In genomic region chr19:2758601-2759313, GRCh38 we compare ENCODE assay signal across 21 cellular contexts. TPM values are rescaled to one million over a fixed set of nuclear protein-coding genes. Genes with fewer than 3 reads are reported as not detected.
DNase-seq lines count a peak whose midpoint lies in the region; ATAC-seq and TF ChIP-seq lines count a peak whose summit lies in the region.
"Had no signal": no experiment of that assay in that cellular context is flagged by ENCODE, and none has a peak within 500 bp of the region (broad histone marks: within the 10 kb centered on the region; RNA-seq: fewer than 3 reads in every experiment).

No MANE protein-coding gene starts in this region.

- H3K36me3 ChIP-seq in CD4-positive, alpha-beta memory T cell (ENCODE audit: insufficient read depth, low read length): peaks cover 5% of the 10 kb centered on the region
- H3K36me3 ChIP-seq in osteoblast (ENCODE audit: insufficient read depth, low read length) (peaks cover 43% of the 10 kb centered on the region), gastrocnemius medialis (peaks cover 0 to 83% of the 10 kb centered on the region in 2 donors)

- peak overlapping the region in 4 of 7 donors; percentile 38 to 85 (median 44) for H3K27ac Mint-ChIP-seq in CD4-positive, alpha-beta memory T cell
- H3K27ac Mint-ChIP-seq in activated naive CD8-positive, alpha-beta T cell treated with anti-CD3 and anti-CD28 coated beads for 36 hours: peak overlapping the region; percentile 27
- H3K27ac Mint-ChIP-seq: CD8-positive, alpha-beta T cell had no signal

- H4K20me1 ChIP-seq in osteoblast (ENCODE audit: insufficient read depth, low read length): peaks cover 2% of the 10 kb centered on the region

- peaks cover 5% of the 10 kb centered on the region for H3K4me1 ChIP-seq in CD4-positive, alpha-beta memory T cell (ENCODE audit: insufficient read depth, low read length)
- H3K4me1 ChIP-seq in osteoblast (ENCODE audit: insufficient read depth, low read length) (no peaks in the 10 kb centered on the region), gastrocnemius medialis (no peaks in the 10 kb centered on the region)

- H3K79me2 ChIP-seq in osteoblast (ENCODE audit: insufficient read depth, low read length): no peaks in the 10 kb centered on the region

- H3K27me3 ChIP-seq in CD4-positive, alpha-beta memory T cell (ENCODE audit: insufficient read depth, low read length): no peaks in the 10 kb centered on the region
- H3K27me3 ChIP-seq in osteoblast (ENCODE audit: insufficient read depth, low read length): no peaks in the 10 kb centered on the region
- H3K27me3 ChIP-seq in gastrocnemius medialis: no peaks in the 10 kb centered on the region

- intact Hi-C loops in CD4-positive, alpha-beta memory T cell (cut with micrococcal nuclease): no loop called here
- intact Hi-C loops in gastrocnemius medialis (cut with DNase I; ENCODE audit: low total_unique reads): no loop called here

- in situ Hi-C loops in gastrocnemius medialis (cut with MboI; ENCODE audit: low sequenced_read_pairs in 4 of 4): no loop called here

- H3K4me1 Mint-ChIP-seq in CD4-positive, alpha-beta memory T cell: peaks cover 0 to 10% (median 3%) of the 10 kb centered on the region in 4 donors
- peaks cover 5% of the 10 kb centered on the region for H3K4me1 Mint-ChIP-seq in activated naive CD8-positive, alpha-beta T cell treated with anti-CD3 and anti-CD28 coated beads for 36 hours

- peak; percentile 74 to 76 for ATAC-seq in activated CD4-positive, CD25-positive, alpha-beta regulatory T cell treated with anti-CD3 and anti-CD28 coated beads, Interleukin-2, amount 50 U/mL, for 24 hours
- no peak for ATAC-seq in gastrocnemius medialis
- ATAC-seq: CD8-positive, alpha-beta T cell; HCT116; PC-3; SK-N-SH treated with all-trans-retinoic acid at 6 μM for 48 hours had no signal

- no peak for TF ChIP-seq POLR2A in gastrocnemius medialis (IDR thresholded peaks at IDR 0.05)

- no peak for TF ChIP-seq CTCF in osteoblast (IDR thresholded peaks at IDR 0.05; ENCODE audit: extremely low read depth, low read depth, low read length)
- no peak for TF ChIP-seq CTCF in gastrocnemius medialis (IDR thresholded peaks at IDR 0.05 in 4 of 5, conservative IDR thresholded peaks at IDR 0.05 in 1 of 5)

- H3K9me3 Mint-ChIP-seq in CD4-positive, alpha-beta memory T cell: no peaks in the 10 kb centered on the region
- no peaks in the 10 kb centered on the region for H3K9me3 Mint-ChIP-seq in activated naive CD8-positive, alpha-beta T cell treated with anti-CD3 and anti-CD28 coated beads for 36 hours
- H3K9me3 Mint-ChIP-seq: CD8-positive, alpha-beta T cell had no signal

- H3K9me3 ChIP-seq in CD4-positive, alpha-beta memory T cell (ENCODE audit: control insufficient read depth in 1 of 2, low read length in 2 of 2): no peaks in the 10 kb centered on the region
- H3K9me3 ChIP-seq in osteoblast (ENCODE audit: low read depth, low read length) (no peaks in the 10 kb centered on the region), gastrocnemius medialis (no peaks in the 10 kb centered on the region)

- no peak overlapping the region for H2AFZ ChIP-seq in osteoblast (ENCODE audit: low read length)

- no peaks in the 10 kb centered on the region for H3K27me3 Mint-ChIP-seq in CD4-positive, alpha-beta memory T cell
- no peaks in the 10 kb centered on the region for H3K27me3 Mint-ChIP-seq in activated naive CD8-positive, alpha-beta T cell treated with anti-CD3 and anti-CD28 coated beads for 36 hours

- no peak overlapping the region for H3K4me3 ChIP-seq in CD4-positive, alpha-beta memory T cell (ENCODE audit: low read length in 2 of 2)
- H3K4me3 ChIP-seq in osteoblast (ENCODE audit: insufficient read depth, low read length) (no peak overlapping the region), gastrocnemius medialis (no peak overlapping the region)

- no peak overlapping the region for H3K27ac ChIP-seq in CD4-positive, alpha-beta memory T cell (ENCODE audit: low read depth, low read length)
- H3K27ac ChIP-seq in osteoblast (ENCODE audit: low read depth, low read length) (no peak overlapping the region), gastrocnemius medialis (no peak overlapping the region)
- H3K27ac ChIP-seq: 22Rv1, RWPE1 had no signal

- peaks cover 33 to 35% of the 10 kb centered on the region in 2 donors for H3K36me3 Mint-ChIP-seq in CD4-positive, alpha-beta memory T cell
- peaks cover 25% of the 10 kb centered on the region for H3K36me3 Mint-ChIP-seq in activated naive CD8-positive, alpha-beta T cell treated with anti-CD3 and anti-CD28 coated beads for 36 hours

- CTCF ChIA-PET in CD4-positive, alpha-beta memory T cell (lab: Charles Lee; ENCODE audit: partially characterized antibody): interaction anchor here (1.0 kb wide), 1 partner anchor 10 kb away, joined by 3 read pairs; no protein-coding TSS in a partner anchor

- POLR2A ChIA-PET in CD4-positive, alpha-beta memory T cell (lab: Charles Lee; ENCODE audit: partially characterized antibody): interaction anchor here (0.9 kb wide), 1 partner anchor 19 kb away, joined by 3 read pairs; no protein-coding TSS in a partner anchor

- no peak overlapping the region for H3K4me3 Mint-ChIP-seq in CD4-positive, alpha-beta memory T cell
- no peak overlapping the region for H3K4me3 Mint-ChIP-seq in activated naive CD8-positive, alpha-beta T cell treated with anti-CD3 and anti-CD28 coated beads for 36 hours
- H3K4me3 Mint-ChIP-seq: CD8-positive, alpha-beta T cell had no signal

- no peak for DNase-seq in activated CD4-positive, CD25-positive, alpha-beta regulatory T cell (lab: John Stamatoyannopoulos, UW)
- DNase-seq in CD4-positive, alpha-beta memory T cell: no peak
- DNase-seq in activated naive CD8-positive, alpha-beta T cell treated with anti-CD3 and anti-CD28 coated beads for 36 hours: no peak
- DNase-seq in osteoblast (ENCODE audit: insufficient read length, low spot score, missing footprints): peak; percentile 75
- DNase-seq in gastrocnemius medialis: no peak
- no peak for DNase-seq in activated effector memory CD4-positive, alpha-beta T cell treated with anti-CD3 and anti-CD28 coated beads, Interleukin-2, amount 50 U/mL, for 16 hours
- DNase-seq in DMS79 treated with DMSO at 0.1 percent for 48 hours (lab: John Stamatoyannopoulos, UW): no peak
- DNase-seq: CD8-positive, alpha-beta T cell; GOT3; NCI-H1417 treated with DMSO at 0.1 percent for 48 hours; NCI-H187 treated with DMSO at 0.1 percent for 48 hours; NCI-H226; NCI-H524; PC-3; SIG-M5 had no signal

- H3K4me2 ChIP-seq in osteoblast (ENCODE audit: insufficient read depth, low read length): no peak overlapping the region

RNA-seq across cellular contexts. Expression of gene SLC39A3, which starts 18.9 kb away (rescaled TPM):
- total RNA-seq in CD4-positive, alpha-beta memory T cell: 10 to 100 TPM; 18.2 to 19.1 TPM
- 10 to 100 TPM; 28.8 to 41.7 TPM for polyA plus RNA-seq in CD4-positive, alpha-beta memory T cell
- total RNA-seq in activated naive CD8-positive, alpha-beta T cell treated with anti-CD3 and anti-CD28 coated beads for 36 hours: 10 to 100 TPM; 50.5 to 52.1 TPM
- total RNA-seq in osteoblast (33.0 and 33.7 TPM in 2 replicates), gastrocnemius medialis (10 to 100 TPM; 23.1 to 60.9 (median 27.1) TPM)

RNA-seq across cellular contexts. Expression of gene SGTA, which starts 24.3 kb away (rescaled TPM):
- total RNA-seq in CD4-positive, alpha-beta memory T cell: 10 to 100 TPM; 37.0 to 37.8 TPM
- polyA plus RNA-seq in CD4-positive, alpha-beta memory T cell: 10 to 100 TPM; 27.7 to 34.9 TPM
- 10 to 100 TPM; 84.8 to 87.4 TPM for total RNA-seq in activated naive CD8-positive, alpha-beta T cell treated with anti-CD3 and anti-CD28 coated beads for 36 hours
- total RNA-seq in osteoblast (35.9 and 38.7 TPM in 2 replicates), gastrocnemius medialis (100 to 1,000 TPM in 2 of 4 donors, 10 to 100 TPM in 2; 70.0 to 114 (median 91.2) TPM)

RNA-seq across cellular contexts. Expression of gene THOP1, which starts 26.5 kb away (rescaled TPM):
- 10 to 100 TPM; 25.4 to 26.1 TPM for total RNA-seq in CD4-positive, alpha-beta memory T cell
- polyA plus RNA-seq in CD4-positive, alpha-beta memory T cell: 10 to 100 TPM; 21.6 to 31.9 TPM
- 100 to 1,000 TPM; 164 to 170 TPM for total RNA-seq in activated naive CD8-positive, alpha-beta T cell treated with anti-CD3 and anti-CD28 coated beads for 36 hours
- total RNA-seq in osteoblast (45.6 and 49.5 TPM in 2 replicates), gastrocnemius medialis (100 to 1,000 TPM in 1 of 4 donors, 10 to 100 TPM in 3; 31.5 to 114 (median 73.0) TPM)

RNA-seq across cellular contexts. Expression of gene DIRAS1, which starts 37.6 kb away (rescaled TPM):
- total RNA-seq in CD4-positive, alpha-beta memory T cell: not detected
- not detected for polyA plus RNA-seq in CD4-positive, alpha-beta memory T cell
- under 1 TPM in 1 of 2 experiments, not detected in 1; 0.16 TPM for total RNA-seq in activated naive CD8-positive, alpha-beta T cell treated with anti-CD3 and anti-CD28 coated beads for 36 hours
- total RNA-seq in osteoblast: 12.4 and 14.8 TPM in 2 replicates
- total RNA-seq in gastrocnemius medialis: 1 to 10 TPM in 2 of 4 donors, under 1 TPM in 1, not detected in 1; 0.62 to 2.5 (median 2.0) TPM

RNA-seq across cellular contexts. Expression of gene GNG7, which starts 56.3 kb away (rescaled TPM):
- 1 to 10 TPM; 4.1 to 4.2 TPM for total RNA-seq in CD4-positive, alpha-beta memory T cell
- polyA plus RNA-seq in CD4-positive, alpha-beta memory T cell: 1 to 10 TPM; 1.9 to 2.2 TPM
- total RNA-seq in activated naive CD8-positive, alpha-beta T cell treated with anti-CD3 and anti-CD28 coated beads for 36 hours: under 1 TPM; 0.36 to 0.45 TPM
- total RNA-seq in osteoblast: 0.29 and 0.72 TPM in 2 replicates
- 1 to 10 TPM in 1 of 4 donors, under 1 TPM in 3; 0.46 to 1.1 (median 0.62) TPM for total RNA-seq in gastrocnemius medialis
- total RNA-seq: M059J had no signal

Comparison
In these comparisons a context has a peak if more than half of its experiments do, and no peak if none do; other contexts are left out.
1. ATAC-seq: peak in activated CD4-positive, CD25-positive, alpha-beta regulatory T cell treated with anti-CD3 and anti-CD28 coated beads, Interleukin-2, amount 50 U/mL, for 24 hours (2 of 2); none in gastrocnemius medialis (0 of 2).